ENCODE assay signal across 14 cellular contexts in genomic region chr3:78977073-78977472, GRCh38.
"Had no signal": no experiment of that assay in that cellular context is flagged by ENCODE, and none has a peak within 500 bp of the region (broad histone marks: within the 10 kb centered on the region; RNA-seq: fewer than 3 reads in every experiment).

No MANE protein-coding gene starts in this region.

- H3K27me3 ChIP-seq: ascending aorta, cardiac muscle cell, hepatocyte, tibial nerve, vagina had no signal

- ATAC-seq: activated T-cell treated with anti-CD3 and anti-CD28 coated beads, Interleukin-2, amount 50 U/mL, for 72 hours; left ventricle myocardium superior had no signal

- H3K4me1 Mint-ChIP-seq: activated CD4-positive, alpha-beta memory T cell treated with anti-CD3 and anti-CD28 coated beads, Interleukin-2, amount 10 ng/mL, durations not matched to agents 7 days and 5 days had no signal

- H3K36me3 ChIP-seq: ascending aorta, cardiac muscle cell, tibial nerve, vagina had no signal

- DNase-seq: activated CD4-positive, alpha-beta memory T cell treated with anti-CD3 and anti-CD28 coated beads, Interleukin-2, amount 10 ng/mL, durations not matched to agents 7 days and 5 days; activated CD4-positive, alpha-beta T cell treated with anti-CD3 and anti-CD28 coated beads for 1 hour; activated naive CD4-positive, alpha-beta T cell; activated T-cell treated with anti-CD3 and anti-CD28 coated beads, Interleukin-2, amount 50 U/mL, for 72 hours; left ventricle myocardium superior; retina had no signal

- H3K27ac ChIP-seq: ascending aorta, cardiac muscle cell, hepatocyte, parathyroid adenoma, skin epidermis, tibial nerve, vagina had no signal

- H3K4me3 Mint-ChIP-seq: activated CD4-positive, alpha-beta memory T cell treated with anti-CD3 and anti-CD28 coated beads, Interleukin-2, amount 10 ng/mL, durations not matched to agents 7 days and 5 days; activated T-cell treated with anti-CD3 and anti-CD28 coated beads, Interleukin-2, amount 50 U/mL, for 72 hours had no signal

- H3K79me2 ChIP-seq: parathyroid adenoma had no signal

- H3K9me3 ChIP-seq: ascending aorta, tibial nerve, vagina had no signal

- H3K27ac Mint-ChIP-seq: activated CD4-positive, alpha-beta memory T cell treated with anti-CD3 and anti-CD28 coated beads, Interleukin-2, amount 10 ng/mL, durations not matched to agents 7 days and 5 days; activated T-cell treated with anti-CD3 and anti-CD28 coated beads, Interleukin-2, amount 50 U/mL, for 72 hours had no signal

- H3K4me2 ChIP-seq: hepatocyte had no signal

- H3K27me3 Mint-ChIP-seq: activated CD4-positive, alpha-beta memory T cell treated with anti-CD3 and anti-CD28 coated beads, Interleukin-2, amount 10 ng/mL, durations not matched to agents 7 days and 5 days had no signal

- H3K4me1 ChIP-seq: ascending aorta, parathyroid adenoma had no signal

- FAIRE-seq: colon had no signal

- H3K4me3 ChIP-seq: ascending aorta, cardiac muscle cell, hepatocyte, skin epidermis, tibial nerve, vagina had no signal

- H2AFZ ChIP-seq: hepatocyte, parathyroid adenoma had no signal

- H3K9ac ChIP-seq: parathyroid adenoma had no signal
